In the genomic region with DNA sequence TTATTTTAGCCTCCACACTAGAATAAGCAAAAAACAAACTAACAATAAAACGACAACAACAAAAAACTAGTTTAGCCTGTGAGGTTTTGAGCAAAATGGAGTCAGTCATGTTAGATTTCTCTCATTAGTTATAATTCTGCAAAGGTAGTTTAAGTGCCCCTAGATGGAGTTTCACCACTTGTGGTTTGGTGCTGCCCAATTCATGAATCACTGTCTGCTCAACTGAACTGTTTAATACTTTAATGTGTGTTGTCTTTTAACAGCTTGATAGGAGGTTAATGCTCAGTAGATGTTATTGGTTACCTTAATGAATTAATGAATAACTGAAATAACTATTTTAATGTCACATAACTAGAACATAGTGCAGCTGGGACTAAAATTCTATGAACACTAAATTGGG, we compare ENCODE assay signal across 35 cellular contexts. TPM values are rescaled to one million over a fixed set of nuclear protein-coding genes. Genes with fewer than 3 reads are reported as not detected.
"Had no signal": no experiment of that assay in that cellular context is flagged by ENCODE, and none has a peak within 500 bp of the region (broad histone marks: within the 10 kb centered on the region; RNA-seq: fewer than 3 reads in every experiment).

No MANE protein-coding gene starts in this region.

- FAIRE-seq: bronchial epithelial cell had no signal

- ATAC-seq: activated naive CD4-positive, alpha-beta T cell treated with anti-CD3 and anti-CD28 coated beads, Interleukin-2, amount 50 U/mL, for 72 hours; activated naive CD8-positive, alpha-beta T cell treated with anti-CD3 and anti-CD28 coated beads, Interleukin-2, amount 50 U/mL, for 24 hours; activated T-cell treated with anti-CD3 and anti-CD28 coated beads, Interleukin-2, amount 50 U/mL, for 4 hours; body of pancreas; SK-N-SH treated with all-trans-retinoic acid at 6 μM for 48 hours had no signal

- H3K4me3 Mint-ChIP-seq: activated B cell treated with CpG ODN at 0.5 μM for 24 hours; activated CD4-positive, alpha-beta memory T cell treated with anti-CD3 and anti-CD28 coated beads for 36 hours; activated CD4-positive, alpha-beta T cell treated with anti-CD3 and anti-CD28 coated beads, Interleukin-2, amount 10 ng/mL, durations not matched to agents 24 days and 14 days; activated naive CD8-positive, alpha-beta T cell treated with anti-CD3 and anti-CD28 coated beads, Interleukin-2, amount 50 U/mL, for 24 hours; activated T-cell treated with anti-CD3 and anti-CD28 coated beads, Interleukin-2, amount 50 U/mL, for 4 hours; T-helper 2 cell treated with Interferon-gamma antibody and Interleukin-4, amounts not matched to agents 5 μg/mL and 100 μg/mL, for 36 hours had no signal

- H3K27me3 Mint-ChIP-seq: activated CD4-positive, alpha-beta T cell treated with anti-CD3 and anti-CD28 coated beads, Interleukin-2, amount 10 ng/mL, durations not matched to agents 24 days and 14 days; activated naive CD8-positive, alpha-beta T cell treated with anti-CD3 and anti-CD28 coated beads, Interleukin-2, amount 50 U/mL, for 24 hours had no signal

- H3K27me3 ChIP-seq: ascending aorta, body of pancreas, Peyer's patch, SJSA1 had no signal

- H3K4me3 ChIP-seq: ascending aorta, body of pancreas, Peyer's patch, SJSA1 had no signal

- H3K9me3 Mint-ChIP-seq: activated B cell treated with CpG ODN at 0.5 μM for 24 hours; activated CD4-positive, alpha-beta memory T cell treated with anti-CD3 and anti-CD28 coated beads for 36 hours; activated CD4-positive, alpha-beta T cell treated with anti-CD3 and anti-CD28 coated beads, Interleukin-2, amount 10 ng/mL, durations not matched to agents 24 days and 14 days; activated naive CD8-positive, alpha-beta T cell treated with anti-CD3 and anti-CD28 coated beads, Interleukin-2, amount 50 U/mL, for 24 hours; activated T-cell treated with anti-CD3 and anti-CD28 coated beads, Interleukin-2, amount 50 U/mL, for 4 hours; T-helper 2 cell treated with Interferon-gamma antibody and Interleukin-4, amounts not matched to agents 5 μg/mL and 100 μg/mL, for 36 hours had no signal

- DNase-seq: activated B cell treated with CpG ODN at 0.5 μM for 24 hours; activated CD4-positive, alpha-beta memory T cell treated with anti-CD3 and anti-CD28 coated beads for 36 hours; activated CD4-positive, alpha-beta T cell treated with anti-CD3 and anti-CD28 coated beads for 1 hour; activated CD4-positive, alpha-beta T cell treated with anti-CD3 and anti-CD28 coated beads, Interleukin-2, amount 10 ng/mL, durations not matched to agents 24 days and 14 days; activated CD8-positive, alpha-beta memory T cell treated with anti-CD3 and anti-CD28 coated beads for 24 hours; activated effector memory CD4-positive, alpha-beta T cell treated with anti-CD3 and anti-CD28 coated beads, Interleukin-2, amount 50 U/mL, for 16 hours; activated naive CD4-positive, alpha-beta T cell treated with Interleukin-2 at 50 U/mL for 16 hours; activated naive CD8-positive, alpha-beta T cell treated with anti-CD3 and anti-CD28 coated beads, Interleukin-2, amount 50 U/mL, for 24 hours; activated T-cell treated with anti-CD3 and anti-CD28 coated beads, Interleukin-2, amount 50 U/mL, for 4 hours; amniotic stem cell; body of pancreas; central memory CD4-positive, alpha-beta T cell; KG1; MM.1S; NCI-H1092; NCI-H1417; NCI-H1694; NCI-H2029; NCI-H2107; NCI-H2171 treated with DMSO at 0.1 percent for 48 hours; NCI-H345; NCI-H510A treated with DMSO at 0.1 percent for 48 hours; NCI-H69; Peyer's patch; SHP77; SW 1271 had no signal

- H3K27ac Mint-ChIP-seq: activated B cell treated with CpG ODN at 0.5 μM for 24 hours; activated CD4-positive, alpha-beta memory T cell treated with anti-CD3 and anti-CD28 coated beads for 36 hours; activated CD4-positive, alpha-beta T cell treated with anti-CD3 and anti-CD28 coated beads, Interleukin-2, amount 10 ng/mL, durations not matched to agents 24 days and 14 days; activated naive CD4-positive, alpha-beta T cell treated with anti-CD3 and anti-CD28 coated beads, Interleukin-2, amount 50 U/mL, for 72 hours; activated naive CD8-positive, alpha-beta T cell treated with anti-CD3 and anti-CD28 coated beads, Interleukin-2, amount 50 U/mL, for 24 hours; T-helper 2 cell treated with Interferon-gamma antibody and Interleukin-4, amounts not matched to agents 5 μg/mL and 100 μg/mL, for 36 hours had no signal

- H3K27ac ChIP-seq: ascending aorta, body of pancreas, Peyer's patch, SJSA1 had no signal

- H3K9me3 ChIP-seq: ascending aorta, body of pancreas, Peyer's patch, SJSA1 had no signal

- H3K36me3 ChIP-seq: ascending aorta, Peyer's patch had no signal

RNA-seq across cellular contexts. Expression of a gene that starts 55.0 kb away (rescaled TPM):
- total RNA-seq: activated B cell treated with CpG ODN at 0.5 μM for 24 hours; activated CD4-positive, alpha-beta memory T cell treated with anti-CD3 and anti-CD28 coated beads for 36 hours; activated CD4-positive, alpha-beta T cell treated with anti-CD3 and anti-CD28 coated beads, Interleukin-2, amount 10 ng/mL, durations not matched to agents 24 days and 14 days; activated naive CD4-positive, alpha-beta T cell treated with anti-CD3 and anti-CD28 coated beads, Interleukin-2, amount 50 U/mL, for 72 hours; activated T-cell treated with anti-CD3 and anti-CD28 coated beads, Interleukin-2, amount 50 U/mL, for 4 hours; ascending aorta; bronchial epithelial cell; chondrocyte; LHCN-M2; SJSA1; T-helper 1 cell treated with Interleukin-12 subunit alpha and Interleukin-12 subunit beta and Interleukin-4 antibody, amounts not matched to agents 30 ng/mL and 1 ng/mL, for 36 hours had no signal
